Comparison of ENCODE assay signal across 6 cellular contexts in genomic region chr16:69636563-69637146, GRCh38.
DNase-seq lines count a peak whose midpoint lies in the region; ATAC-seq, FAIRE-seq and TF ChIP-seq lines count a peak whose summit lies in the region.
"Not testable (repeated sequence)": the region's sequence is repeated elsewhere in the genome, so short reads cannot be mapped to it uniquely, and the experiment has no call there.

No MANE protein-coding gene starts in this region.

- H3K4me3 Mint-ChIP-seq in activated CD4-positive, alpha-beta T cell treated with anti-CD3 and anti-CD28 coated beads, Interleukin-2, amount 10 ng/mL, durations not matched to agents 24 days and 14 days; activated naive CD4-positive, alpha-beta T cell treated with anti-CD3 and anti-CD28 coated beads for 36 hours: not testable (repeated sequence)
- peak overlapping the region; percentile 88 for H3K4me3 Mint-ChIP-seq in endothelial cell (ENCODE audit: unreplicated experiment)

- not testable (repeated sequence) for TF ChIP-seq EP300 in K562 (IDR thresholded peaks at IDR 0.05; ENCODE audit: low read length)

- FAIRE-seq in K562 (lab: Jason Lieb, UNC) = not testable (repeated sequence)

- not testable (repeated sequence) for TF ChIP-seq RAD21 in K562 (CRISPR knock-in tag; conservative IDR thresholded peaks at IDR 0.05 in 1 of 2, IDR thresholded peaks at IDR 0.05 in 1 of 2)

- not testable (repeated sequence) for BruUV-seq in K562 (replicated peaks; lab: Mats Ljungman, UMichigan)

- H3K9me3 Mint-ChIP-seq in activated CD4-positive, alpha-beta T cell treated with anti-CD3 and anti-CD28 coated beads, Interleukin-2, amount 10 ng/mL, durations not matched to agents 24 days and 14 days = peaks cover 15% of the 10 kb centered on the region
- H3K9me3 Mint-ChIP-seq in activated naive CD4-positive, alpha-beta T cell treated with anti-CD3 and anti-CD28 coated beads for 36 hours = peaks cover 19% of the 10 kb centered on the region
- peaks cover 11% of the 10 kb centered on the region for H3K9me3 Mint-ChIP-seq in endothelial cell (ENCODE audit: unreplicated experiment)

- not testable (repeated sequence) for H3K27ac ChIP-seq in BLaER1; HEK293 (ENCODE audit: extremely low read depth, low read depth, low read length); K562 (ENCODE audit: extremely low read depth, low read depth, low read length)

- H3K27ac Mint-ChIP-seq in activated CD4-positive, alpha-beta T cell treated with anti-CD3 and anti-CD28 coated beads, Interleukin-2, amount 10 ng/mL, durations not matched to agents 24 days and 14 days; endothelial cell (ENCODE audit: unreplicated experiment): not testable (repeated sequence)
- peak overlapping the region; percentile 44 for H3K27ac Mint-ChIP-seq in activated naive CD4-positive, alpha-beta T cell treated with anti-CD3 and anti-CD28 coated beads for 36 hours

- not testable (repeated sequence) for ATAC-seq in K562

- not testable (repeated sequence) for H3K9ac ChIP-seq in BLaER1; K562 (ENCODE audit: insufficient read depth in 1 of 2, low read depth in 2 of 2, low read length in 2 of 2)

- H3K9me1 ChIP-seq in K562 (ENCODE audit: control insufficient read depth, insufficient read depth, low read length) = not testable (repeated sequence)

- peak; percentile 25 for DNase-seq in activated CD4-positive, alpha-beta T cell treated with anti-CD3 and anti-CD28 coated beads, Interleukin-2, amount 10 ng/mL, durations not matched to agents 24 days and 14 days
- not testable (repeated sequence) for DNase-seq in activated naive CD4-positive, alpha-beta T cell treated with anti-CD3 and anti-CD28 coated beads for 36 hours; K562 (ENCODE audit: extremely low read depth in 1 of 4, low spot score in 3 of 4); endothelial cell (ENCODE audit: low spot score)

- POLR2A ChIA-PET in HEK293 (lab: Yijun Ruan, JAX); K562 (lab: Yijun Ruan, JAX): not testable (repeated sequence)

- not testable (repeated sequence) for H3K79me2 ChIP-seq in K562 (ENCODE audit: control insufficient read depth, insufficient read depth, low read length)

- H3K27me3 ChIP-seq in BLaER1; K562 (ENCODE audit: control insufficient read depth in 2 of 2, insufficient read depth in 2 of 2, low read length in 2 of 2): not testable (repeated sequence)

- H2AFZ ChIP-seq in K562 (ENCODE audit: low read depth, low read length) = not testable (repeated sequence)

- H3K27me3 Mint-ChIP-seq in activated CD4-positive, alpha-beta T cell treated with anti-CD3 and anti-CD28 coated beads, Interleukin-2, amount 10 ng/mL, durations not matched to agents 24 days and 14 days; activated naive CD4-positive, alpha-beta T cell treated with anti-CD3 and anti-CD28 coated beads for 36 hours (ENCODE audit: low read depth); endothelial cell (ENCODE audit: unreplicated experiment): not testable (repeated sequence)

- H3K4me1 ChIP-seq in BLaER1; HEK293 (ENCODE audit: control insufficient read depth, insufficient read depth, low read length); K562 (replicated peaks in 1 of 2; ENCODE audit: control insufficient read depth in 2 of 2, insufficient read depth in 2 of 2, low read length in 2 of 2): not testable (repeated sequence)

- TF ChIP-seq POLR2A in K562 (conservative IDR thresholded peaks at IDR 0.05) = not testable (repeated sequence)

- H3K4me1 Mint-ChIP-seq in activated CD4-positive, alpha-beta T cell treated with anti-CD3 and anti-CD28 coated beads, Interleukin-2, amount 10 ng/mL, durations not matched to agents 24 days and 14 days; activated naive CD4-positive, alpha-beta T cell treated with anti-CD3 and anti-CD28 coated beads for 36 hours (ENCODE audit: low read depth); endothelial cell (ENCODE audit: unreplicated experiment): not testable (repeated sequence)

- CTCF ChIA-PET in HEK293 (lab: Yijun Ruan, JAX); activated naive CD4-positive, alpha-beta T cell treated with anti-CD3 and anti-CD28 coated beads for 36 hours (lab: Charles Lee); K562 (lab: Yijun Ruan, JAX; ENCODE audit: low intra/inter-chr PET ratio): not testable (repeated sequence)

- H3K36me3 ChIP-seq in BLaER1 (peaks cover 38% of the 10 kb centered on the region), HEK293 (ENCODE audit: control insufficient read depth in 2 of 2, insufficient read depth in 1 of 2, low read length in 2 of 2) (peaks cover 13 to 21% of the 10 kb centered on the region in 2 experiments; a peak in 2 of 3 replicates), K562 (ENCODE audit: control insufficient read depth, insufficient read depth, low read length) (peaks cover 26% of the 10 kb centered on the region)

- H3K36me3 Mint-ChIP-seq in activated CD4-positive, alpha-beta T cell treated with anti-CD3 and anti-CD28 coated beads, Interleukin-2, amount 10 ng/mL, durations not matched to agents 24 days and 14 days (ENCODE audit: low read depth) = peaks cover 49% of the 10 kb centered on the region
- H3K36me3 Mint-ChIP-seq in activated naive CD4-positive, alpha-beta T cell treated with anti-CD3 and anti-CD28 coated beads for 36 hours (ENCODE audit: low read depth) = peaks cover 34% of the 10 kb centered on the region
- H3K36me3 Mint-ChIP-seq in endothelial cell (ENCODE audit: low read depth, unreplicated experiment) = peaks cover 37% of the 10 kb centered on the region

- WGBS in K562 (ENCODE audit: insufficient coverage, low coverage, missing lambda C conversion rate) = 97% methylated on average over 3 of the region's 3 CpGs

- intact Hi-C loops in activated CD4-positive, alpha-beta T cell treated with anti-CD3 and anti-CD28 coated beads, Interleukin-2, amount 10 ng/mL, durations not matched to agents 24 days and 14 days (cut with micrococcal nuclease); activated naive CD4-positive, alpha-beta T cell treated with anti-CD3 and anti-CD28 coated beads for 36 hours (cut with micrococcal nuclease); K562 (cut with micrococcal nuclease): not testable (repeated sequence)

- H3K4me3 ChIP-seq in BLaER1 = peak overlapping the region; percentile 7; the same call in 1 of the 2 replicates
- H3K4me3 ChIP-seq in HEK293 (ENCODE audit: low read depth, low read length); K562: not testable (repeated sequence)

- H3K9me3 ChIP-seq in BLaER1 = peaks cover 27% of the 10 kb centered on the region
- H3K9me3 ChIP-seq in HEK293 (ENCODE audit: control insufficient read depth, insufficient read depth, low read depth, low read length); K562 (replicated peaks; ENCODE audit: control insufficient read depth, insufficient read depth, low read depth, low read length): not testable (repeated sequence)

- not testable (repeated sequence) for H3K4me2 ChIP-seq in BLaER1; K562 (ENCODE audit: insufficient read depth, low read length)

- in situ Hi-C loops in K562 (cut with MboI) = not testable (repeated sequence)

- TF ChIP-seq CTCF in HEK293 (tag by site-specific recombination; IDR thresholded peaks at IDR 0.05); K562 (IDR thresholded peaks at IDR 0.05 in 2 of 3, conservative IDR thresholded peaks at IDR 0.05 in 1 of 3; ENCODE audit: insufficient read depth in 2 of 3, low read depth in 1 of 3, low read length in 3 of 3); endothelial cell (IDR thresholded peaks at IDR 0.05; ENCODE audit: unreplicated experiment): not testable (repeated sequence)

- H4K20me1 ChIP-seq in BLaER1; K562 (replicated peaks; ENCODE audit: control insufficient read depth, insufficient read depth, low read length): not testable (repeated sequence)

TF ChIP-seq in HEK293, 187 proteins besides CTCF, POLR2A, EP300 and RAD21:
- TF ChIP-seq ZNF585B (tag by site-specific recombination; IDR thresholded peaks at IDR 0.05) = peak; percentile 92

TF ChIP-seq in K562, 482 proteins besides CTCF, POLR2A, EP300 and RAD21:
- TF ChIP-seq ZKSCAN1 (IDR thresholded peaks at IDR 0.05; ENCODE audit: low read depth, low read length) (peak; percentile 73), ZFP36 (IDR thresholded peaks at IDR 0.05; ENCODE audit: low read depth, low read length, partially characterized antibody) (peak; percentile 57), CBX3 (IDR thresholded peaks at IDR 0.05; ENCODE audit: borderline replicate concordance in 1 of 2, low read length in 2 of 2) (peak in 1 of 2 experiments; percentile 34; a peak in 1 of 3 replicates)
